Comparison of ENCODE assay signal across 19 cellular contexts in genomic region chr2:180657054-180657453, GRCh38.
A peak's percentile ranks its signal among the peaks of the same experiment; 100 is the strongest.
DNase-seq lines count a peak whose midpoint lies in the region; ATAC-seq and TF ChIP-seq lines count a peak whose summit lies in the region.
"Had no signal": no experiment of that assay in that cellular context is flagged by ENCODE, and none has a peak within 500 bp of the region (broad histone marks: within the 10 kb centered on the region; RNA-seq: fewer than 3 reads in every experiment).

No MANE protein-coding gene starts in this region.

- H3K4me3 ChIP-seq in Panc1 (ENCODE audit: low read depth in 2 of 2, low read length in 2 of 2), result no peak overlapping the region
- H3K4me3 ChIP-seq in epithelial cell of proximal tubule (ENCODE audit: low read depth, low read length), result no peak overlapping the region
- H3K4me3 ChIP-seq: dorsolateral prefrontal cortex, prostate gland, testis had no signal

- no peaks in the 10 kb centered on the region for H3K27me3 ChIP-seq in Panc1 (ENCODE audit: control insufficient read depth, insufficient read depth, low read length)
- H3K27me3 ChIP-seq: dorsolateral prefrontal cortex, testis had no signal

- POLR2A ChIA-PET in Panc1 (lab: Charles Lee), result no interaction called here

- CTCF ChIA-PET in Panc1 (lab: Charles Lee), result no interaction called here

- intact Hi-C loops in Panc1 (cut with micrococcal nuclease; ENCODE audit: unreplicated experiment), result no loop called here

- BruUV-seq in Panc1 (replicated peaks; lab: Mats Ljungman, UMichigan), result no TSS peak

- in situ Hi-C loops in Panc1 (cut with HindIII; ENCODE audit: low pct_unique_long_range_greater_than_20kb, low sequenced_read_pairs), result no loop called here

- ATAC-seq in Panc1, result peak; percentile 71; the same call in 1 of the 2 replicates
- ATAC-seq in HG02763 (IDR thresholded peaks at IDR 0.05; ENCODE audit: unreplicated experiment), result no peak
- ATAC-seq: naive thymus-derived CD4-positive, alpha-beta T cell had no signal

- H3K9me3 ChIP-seq in Panc1 (ENCODE audit: control insufficient read depth, insufficient read depth, low read depth, low read length), result no peaks in the 10 kb centered on the region
- H3K9me3 ChIP-seq: prostate gland, testis had no signal

- H3K4me1 ChIP-seq in Panc1 (ENCODE audit: control insufficient read depth, insufficient read depth, low read length), result no peaks in the 10 kb centered on the region
- H3K4me1 ChIP-seq: prostate gland, testis had no signal

- no peaks in the 10 kb centered on the region for H3K36me3 ChIP-seq in Panc1 (ENCODE audit: control insufficient read depth, insufficient read depth, low read length)
- H3K36me3 ChIP-seq: prostate gland had no signal

- TF ChIP-seq CTCF in Panc1 (IDR thresholded peaks at IDR 0.05) (no peak), epithelial cell of proximal tubule (conservative IDR thresholded peaks at IDR 0.05; ENCODE audit: low read depth, low read length) (no peak)

- H3K27ac ChIP-seq in Panc1 (ENCODE audit: low read length), result no peak overlapping the region
- H3K27ac ChIP-seq: prostate gland, RWPE1, testis had no signal

- peak; percentile 93 for DNase-seq in ELR (ENCODE audit: low read depth)
- peak; percentile 27 for DNase-seq in Panc1 (ENCODE audit: low read depth, low spot score)
- DNase-seq in epithelial cell of proximal tubule (ENCODE audit: low read depth), result peak; percentile 54
- peak; percentile 31 for DNase-seq in myocyte (ENCODE audit: low read depth)
- no peak for DNase-seq in activated CD4-positive, CD25-positive, alpha-beta regulatory T cell treated with anti-CD3 and anti-CD28 coated beads, Interleukin-2, amount 50 U/mL, for 72 hours
- no peak for DNase-seq in NCI-H1417 (lab: John Stamatoyannopoulos, UW)
- DNase-seq in putamen (ENCODE audit: low spot score), result no peak
- DNase-seq: activated CD4-positive, alpha-beta T cell treated with anti-CD3 and anti-CD28 coated beads, Interleukin-2, amount 10 ng/mL, durations not matched to agents 7 days and 5 days; amygdala; DMS79; dorsolateral prefrontal cortex; left cardiac atrium; naive thymus-derived CD4-positive, alpha-beta T cell; NCI-H526; T-helper 2 cell; testis had no signal

Comparison
In these comparisons a context has a peak if more than half of its experiments do, and no peak if none do; other contexts are left out.
1. DNase-seq: peak in ELR (single experiment), Panc1 (single experiment), epithelial cell of proximal tubule (single experiment) and myocyte (single experiment); none in activated CD4-positive, CD25-positive, alpha-beta regulatory T cell treated with anti-CD3 and anti-CD28 coated beads, Interleukin-2, amount 50 U/mL, for 72 hours (single experiment), NCI-H1417 (0 of 3) and putamen (single experiment).